In genomic region chr19:9009935-9010651, GRCh38 we compare ENCODE assay signal across 1 cellular context.
A peak's percentile ranks its signal among the peaks of the same experiment; 100 is the strongest.
TF ChIP-seq lines count a peak whose summit lies in the region.

MUC16 (minus strand) TSS chr19:9010409.

TF ChIP-seq in Ishikawa, 13 proteins besides CTCF, POLR2A, EP300 and RAD21:
- no peak for TF ChIP-seq USF1 (IDR thresholded peaks at IDR 0.05)
- no peak for TF ChIP-seq MAX (IDR thresholded peaks at IDR 0.05)
- TF ChIP-seq TCF12 (IDR thresholded peaks at IDR 0.05; ENCODE audit: low read depth), result peak; percentile 75
- TF ChIP-seq TAF1 (IDR thresholded peaks at IDR 0.05; ENCODE audit: low read depth), result no peak; the same call in 1 of the 2 replicates
- TF ChIP-seq CEBPB (IDR thresholded peaks at IDR 0.05), result no peak
- 0 out of 2 replicates have a peak, but pooled peaks have one; percentile 2 for TF ChIP-seq TEAD4 (IDR thresholded peaks at IDR 0.05)
- peak; percentile 70; the same call in 1 of the 2 replicates for TF ChIP-seq ZBTB7A (IDR thresholded peaks at IDR 0.05; ENCODE audit: low read depth)
- no peak for TF ChIP-seq EGR1 (IDR thresholded peaks at IDR 0.05)
- TF ChIP-seq NFIC (IDR thresholded peaks at IDR 0.05), result peak; percentile 38
TF ChIP-seq in Ishikawa: peak in this region for 4.
